ENCODE assay signal across 8 cellular contexts in the genomic region with DNA sequence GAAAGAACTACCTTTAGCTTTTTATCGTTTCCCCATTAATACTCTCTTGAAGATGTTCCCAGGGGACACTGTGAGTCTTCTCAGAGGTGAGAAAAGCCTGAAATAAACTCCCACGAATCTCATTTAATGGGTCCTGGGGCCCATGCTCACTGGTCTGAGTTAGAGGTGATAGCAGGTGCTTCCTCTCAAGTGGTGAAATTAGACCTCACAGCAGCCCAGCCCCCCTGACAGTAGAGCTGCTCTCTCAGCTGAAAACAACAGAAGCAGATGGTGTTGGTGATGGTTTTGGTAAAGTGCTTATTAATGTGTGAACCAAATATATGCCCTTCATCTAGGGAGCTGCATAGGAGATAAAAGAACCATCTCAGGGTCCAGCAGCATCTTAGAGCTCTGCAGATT.
DNase-seq lines count a peak whose midpoint lies in the region; ATAC-seq and TF ChIP-seq lines count a peak whose summit lies in the region.

No MANE protein-coding gene starts in this region.

- peak; percentile 39 for TF ChIP-seq POLR2A in GM18505 (IDR thresholded peaks at IDR 0.05; ENCODE audit: borderline replicate concordance, extremely low read depth, insufficient read depth, insufficient read length)

- H3K4me3 ChIP-seq in Karpas-422 (ENCODE audit: low read length), result peak overlapping the region; percentile 64
- H3K4me3 ChIP-seq in mucosa of descending colon, result no peak overlapping the region

- no peaks in the 10 kb centered on the region for H3K27me3 ChIP-seq in Karpas-422 (ENCODE audit: low read length)

- peak overlapping the region; percentile 83 for H3K4me2 ChIP-seq in Karpas-422 (ENCODE audit: low read depth, low read length, poor library complexity, severe bottlenecking)

- H3K27me3 Mint-ChIP-seq in WTC11 (ENCODE audit: low read depth), result peaks cover 98% of the 10 kb centered on the region
- H3K27me3 Mint-ChIP-seq in activated T-helper 2 cell treated with anti-CD3 and anti-CD28 coated beads, Interferon-gamma antibody, Interleukin-2, Interleukin-4, amounts not matched to agents 10 μg/mL and 5 μg/mL and 100 μg/mL, durations not matched to agents 14 hours and 24 hours and 36 hours (ENCODE audit: low read depth), result peaks cover 15% of the 10 kb centered on the region

- DNase-seq in Karpas-422, result peak; percentile 97
- peak in 1 of 3 donors; percentile 10 for DNase-seq in mucosa of descending colon
- no peak for DNase-seq in WTC11 (ENCODE audit: low spot score)
- no peak for DNase-seq in activated T-helper 2 cell treated with anti-CD3 and anti-CD28 coated beads, Interferon-gamma antibody, Interleukin-2, Interleukin-4, amounts not matched to agents 10 μg/mL and 5 μg/mL and 100 μg/mL, durations not matched to agents 14 hours and 24 hours and 36 hours (ENCODE audit: low spot score)
- no peak for DNase-seq in NCI-H2227 treated with DMSO at 0.1 percent for 48 hours (lab: John Stamatoyannopoulos, UW)
- no peak for DNase-seq in HT-29 (ENCODE audit: low spot score)

- no peaks in the 10 kb centered on the region for H4K20me1 ChIP-seq in Karpas-422 (ENCODE audit: insufficient read depth, low read depth, low read length)

- POLR2A ChIA-PET in WTC11 (lab: Charles Lee), result no interaction called here

- no peaks in the 10 kb centered on the region for H3K79me2 ChIP-seq in Karpas-422 (ENCODE audit: low read length)

- ATAC-seq in GM18505 (IDR thresholded peaks at IDR 0.05; ENCODE audit: unreplicated experiment), result peak; percentile 72
- ATAC-seq in GM21529 (IDR thresholded peaks at IDR 0.05; ENCODE audit: unreplicated experiment), result peak; percentile 72
- ATAC-seq in mucosa of descending colon, result peak; percentile 74
- no peak for ATAC-seq in WTC11

- intact Hi-C loops in mucosa of descending colon (cut with DNase I, micrococcal nuclease), result no loop called here
- intact Hi-C loops in activated T-helper 2 cell treated with anti-CD3 and anti-CD28 coated beads, Interferon-gamma antibody, Interleukin-2, Interleukin-4, amounts not matched to agents 10 μg/mL and 5 μg/mL and 100 μg/mL, durations not matched to agents 14 hours and 24 hours and 36 hours (cut with micrococcal nuclease), result no loop called here

- TF ChIP-seq CTCF in mucosa of descending colon (IDR thresholded peaks at IDR 0.05) (no peak), WTC11 (IDR thresholded peaks at IDR 0.05) (no peak)

- CTCF ChIA-PET in WTC11 (lab: Charles Lee), result interaction anchor here (0.9 to 1.1 kb wide), 2 partner anchors 11 to 107 kb away, joined by 4 to 6 read pairs; no protein-coding TSS in a partner anchor

- peak overlapping the region; percentile 96 for H3K27ac ChIP-seq in Karpas-422 (ENCODE audit: low read length)

- no peak overlapping the region for H3K4me3 Mint-ChIP-seq in WTC11
- H3K4me3 Mint-ChIP-seq in activated T-helper 2 cell treated with anti-CD3 and anti-CD28 coated beads, Interferon-gamma antibody, Interleukin-2, Interleukin-4, amounts not matched to agents 10 μg/mL and 5 μg/mL and 100 μg/mL, durations not matched to agents 14 hours and 24 hours and 36 hours (ENCODE audit: low read depth), result no peak overlapping the region

- H3K9me3 ChIP-seq in Karpas-422 (ENCODE audit: low read length) (no peaks in the 10 kb centered on the region), mucosa of descending colon (no peaks in the 10 kb centered on the region)

- H3K4me1 Mint-ChIP-seq in WTC11, result 0 out of 2 replicates have a peak, but pooled peaks cover 3% of the 10 kb centered on the region
- H3K4me1 Mint-ChIP-seq in activated T-helper 2 cell treated with anti-CD3 and anti-CD28 coated beads, Interferon-gamma antibody, Interleukin-2, Interleukin-4, amounts not matched to agents 10 μg/mL and 5 μg/mL and 100 μg/mL, durations not matched to agents 14 hours and 24 hours and 36 hours (ENCODE audit: low read depth), result peaks cover 4% of the 10 kb centered on the region

- H3K4me1 ChIP-seq in Karpas-422 (ENCODE audit: low read length), result peaks cover 95% of the 10 kb centered on the region
- no peaks in the 10 kb centered on the region for H3K4me1 ChIP-seq in mucosa of descending colon (ENCODE audit: low read depth)

- H3K9me2 ChIP-seq in Karpas-422 (replicated peaks; ENCODE audit: insufficient read depth, low read length), result no peaks in the 10 kb centered on the region

- H3K9ac ChIP-seq in Karpas-422 (ENCODE audit: low read length), result peak overlapping the region; percentile 70

- no peaks in the 10 kb centered on the region for H3K36me3 Mint-ChIP-seq in WTC11
- H3K36me3 Mint-ChIP-seq in activated T-helper 2 cell treated with anti-CD3 and anti-CD28 coated beads, Interferon-gamma antibody, Interleukin-2, Interleukin-4, amounts not matched to agents 10 μg/mL and 5 μg/mL and 100 μg/mL, durations not matched to agents 14 hours and 24 hours and 36 hours (ENCODE audit: low read depth), result no peaks in the 10 kb centered on the region

- H3K36me3 ChIP-seq in Karpas-422 (ENCODE audit: insufficient read depth, low read length), result no peaks in the 10 kb centered on the region
- H3K36me3 ChIP-seq in mucosa of descending colon (ENCODE audit: low read depth), result no peaks in the 10 kb centered on the region

- no peak overlapping the region for H2AFZ ChIP-seq in Karpas-422 (ENCODE audit: low read length)

- no peak overlapping the region for H3K27ac Mint-ChIP-seq in WTC11
- H3K27ac Mint-ChIP-seq in activated T-helper 2 cell treated with anti-CD3 and anti-CD28 coated beads, Interferon-gamma antibody, Interleukin-2, Interleukin-4, amounts not matched to agents 10 μg/mL and 5 μg/mL and 100 μg/mL, durations not matched to agents 14 hours and 24 hours and 36 hours, result no peak overlapping the region

- H3K9me3 Mint-ChIP-seq in WTC11, result peaks cover 4% of the 10 kb centered on the region; the same call in 1 of the 2 replicates
- H3K9me3 Mint-ChIP-seq in activated T-helper 2 cell treated with anti-CD3 and anti-CD28 coated beads, Interferon-gamma antibody, Interleukin-2, Interleukin-4, amounts not matched to agents 10 μg/mL and 5 μg/mL and 100 μg/mL, durations not matched to agents 14 hours and 24 hours and 36 hours, result no peaks in the 10 kb centered on the region

TF ChIP-seq in WTC11, 78 proteins besides CTCF, POLR2A, EP300 and RAD21:
- TF ChIP-seq NFE2L1 (CRISPR knock-in tag; IDR thresholded peaks at IDR 0.05) (no peak), ZNF423 (CRISPR knock-in tag; IDR thresholded peaks at IDR 0.05) (no peak)
TF ChIP-seq in WTC11: peak in this region for 0.
